ENCODE assay signal across 9 cellular contexts in genomic region chr6:105835373-105835772, GRCh38.
DNase-seq lines count a peak whose midpoint lies in the region; ATAC-seq, FAIRE-seq and TF ChIP-seq lines count a peak whose summit lies in the region.
"Had no signal": no experiment of that assay in that cellular context is flagged by ENCODE, and none has a peak within 500 bp of the region (broad histone marks: within the 10 kb centered on the region; RNA-seq: fewer than 3 reads in every experiment).

No MANE protein-coding gene starts in this region.

- H3K4me1 Mint-ChIP-seq in Calu3 (ENCODE audit: low read depth, unreplicated experiment) = no peaks in the 10 kb centered on the region

- H3K4me1 ChIP-seq in Peyer's patch (no peaks in the 10 kb centered on the region), pancreas (no peaks in the 10 kb centered on the region)

- no peaks in the 10 kb centered on the region for H3K27me3 Mint-ChIP-seq in Calu3 (ENCODE audit: unreplicated experiment)
- H3K27me3 Mint-ChIP-seq: T-cell had no signal

- no peaks in the 10 kb centered on the region for H3K9me3 Mint-ChIP-seq in Calu3 (ENCODE audit: low read depth, unreplicated experiment)
- H3K9me3 Mint-ChIP-seq: T-cell had no signal

- peak; percentile 48 for DNase-seq in Calu3
- peak; percentile 33 for DNase-seq in HPDE6-E6E7 (ENCODE audit: extremely low spot score)
- DNase-seq in kidney epithelial cell (ENCODE audit: low read depth) = no peak
- no peak for DNase-seq in Peyer's patch
- no peak for DNase-seq in stimulated activated CD4-positive, alpha-beta T cell treated with anti-CD3 and anti-CD28 coated beads, Interleukin-12 subunit alpha, Interleukin-12 subunit beta, amount 100 ng/mL, for 4 hours
- DNase-seq in pancreas = no peak

- H3K27ac ChIP-seq in Peyer's patch (no peak overlapping the region), pancreas (no peak overlapping the region)

- no peak overlapping the region for H3K27ac Mint-ChIP-seq in Calu3 (ENCODE audit: unreplicated experiment)
- H3K27ac Mint-ChIP-seq: T-cell had no signal

- TF ChIP-seq POLR2A in Peyer's patch (IDR thresholded peaks at IDR 0.05) = no peak

- no peak for FAIRE-seq in pancreas (lab: Jason Lieb, UNC)

- CTCF ChIA-PET in Calu3 (lab: Charles Lee) = interaction anchor here (1.0 to 1.5 kb wide), 3 partner anchors 9 to 404 kb away, joined by 3 read pairs; no protein-coding TSS in a partner anchor

- 60 to 72% methylated on average over 6 of the region's 6 CpGs for WGBS in pancreas, 2 donors

- H3K4me3 ChIP-seq in WI38 (ENCODE audit: low read depth, low read length) (no peak overlapping the region), kidney epithelial cell (ENCODE audit: low read depth, low read length) (no peak overlapping the region), Peyer's patch (no peak overlapping the region), pancreas (no peak overlapping the region)

- intact Hi-C loops in Calu3 (cut with micrococcal nuclease; ENCODE audit: unreplicated experiment) = loop anchor here (2.0 kb wide), 1 partner anchor 103 kb away; no protein-coding TSS in a partner anchor
- intact Hi-C loops in pancreas (cut with DNase I) = no loop called here

- H3K9me3 ChIP-seq in Peyer's patch (no peaks in the 10 kb centered on the region), pancreas (no peaks in the 10 kb centered on the region)

- no peaks in the 10 kb centered on the region for H3K36me3 Mint-ChIP-seq in Calu3 (ENCODE audit: insufficient read depth, unreplicated experiment)
- H3K36me3 Mint-ChIP-seq: T-cell had no signal

- H3K27me3 ChIP-seq in kidney epithelial cell (ENCODE audit: control insufficient read depth, insufficient read depth, low read length) (no peaks in the 10 kb centered on the region), Peyer's patch (no peaks in the 10 kb centered on the region), pancreas (no peaks in the 10 kb centered on the region)

- BruUV-seq in Calu3 (replicated peaks; lab: Mats Ljungman, UMichigan) = no TSS peak

- TF ChIP-seq CTCF in Calu3 (IDR thresholded peaks at IDR 0.05; ENCODE audit: unreplicated experiment) (peak; percentile 43), WI38 (IDR thresholded peaks at IDR 0.05; ENCODE audit: low read depth, low read length) (peak; percentile 49), kidney epithelial cell (IDR thresholded peaks at IDR 0.05; ENCODE audit: insufficient read depth, low read length, poor library complexity, severe bottlenecking) (peak; percentile 51), Peyer's patch (IDR thresholded peaks at IDR 0.05) (peak in 2 of 6 experiments; percentile 3 to 13), pancreas (IDR thresholded peaks at IDR 0.05) (no peak)

- no peak overlapping the region for H3K4me3 Mint-ChIP-seq in Calu3 (ENCODE audit: low read depth, unreplicated experiment)
- H3K4me3 Mint-ChIP-seq: T-cell had no signal

- no peak for ATAC-seq in HG03457 (IDR thresholded peaks at IDR 0.05; ENCODE audit: unreplicated experiment)
- no peak for ATAC-seq in pancreas
- ATAC-seq: T-cell had no signal

- H3K36me3 ChIP-seq in kidney epithelial cell (ENCODE audit: control insufficient read depth, insufficient read depth, low read length) = no peaks in the 10 kb centered on the region
- H3K36me3 ChIP-seq in Peyer's patch = no peaks in the 10 kb centered on the region
- H3K36me3 ChIP-seq in pancreas = no peaks in the 10 kb centered on the region

Comparison
In these comparisons a context has a peak if more than half of its experiments do, and no peak if none do; other contexts are left out.
1. DNase-seq: peak in Calu3 (single experiment) and HPDE6-E6E7 (single experiment); none in kidney epithelial cell (single experiment), Peyer's patch (0 of 3), stimulated activated CD4-positive, alpha-beta T cell treated with anti-CD3 and anti-CD28 coated beads, Interleukin-12 subunit alpha, Interleukin-12 subunit beta, amount 100 ng/mL, for 4 hours (single experiment) and pancreas (0 of 6).
2. CTCF ChIP-seq: peak in Calu3 (single experiment), WI38 (single experiment) and kidney epithelial cell (single experiment); none in pancreas (0 of 4).